Comparison of ENCODE assay signal across 8 cellular contexts in genomic region chr12:57460457-57461325, GRCh38. TPM values are rescaled to one million over a fixed set of nuclear protein-coding genes. Genes with fewer than 3 reads are reported as not detected.
DNase-seq lines count a peak whose midpoint lies in the region; ATAC-seq and TF ChIP-seq lines count a peak whose summit lies in the region.

No MANE protein-coding gene starts in this region.

- no peaks in the 10 kb centered on the region for H3K9me3 ChIP-seq in hepatocyte (ENCODE audit: low read depth)

- no peaks in the 10 kb centered on the region for H3K36me3 ChIP-seq in hepatocyte (replicated peaks; ENCODE audit: insufficient read depth, low read depth)

- H3K27ac Mint-ChIP-seq in T-cell = peak overlapping the region; percentile 4 to 9

- H3K4me2 ChIP-seq in hepatocyte = peak overlapping the region; percentile 86

- no peaks in the 10 kb centered on the region for H3K79me2 ChIP-seq in hepatocyte

- H3K4me3 ChIP-seq in hepatocyte = peak overlapping the region; percentile 41

- WGBS in hepatocyte (ENCODE audit: low lambda C conversion rate, missing lambda C conversion rate) = under 1% methylated on average over 25 of the region's 27 CpGs

- peak overlapping the region; percentile 81 to 88 (median 88) for H3K4me3 Mint-ChIP-seq in T-cell

- peaks cover 10% of the 10 kb centered on the region for H3K4me1 ChIP-seq in hepatocyte (ENCODE audit: insufficient read depth)

- DNase-seq in DMS 273 (lab: John Stamatoyannopoulos, UW; ENCODE audit: unreplicated experiment) (peak; percentile 58), DMS 273 treated with DMSO at 0.1 percent for 48 hours (lab: John Stamatoyannopoulos, UW) (no peak), T-cell (peak in 1 of 34 experiments; percentile 32), hepatocyte (ENCODE audit: low spot score) (peak; percentile 70), SIG-M5 (lab: John Stamatoyannopoulos, UW) (no peak), A172 (ENCODE audit: low spot score) (no peak), UCSD-AML1 (lab: John Stamatoyannopoulos, UW; ENCODE audit: unreplicated experiment) (no peak)
- peak; percentile 39 for DNase-seq in stimulated activated CD8-positive, alpha-beta memory T cell treated with anti-CD3 and anti-CD28 coated beads, Interleukin-4, amount 100 ng/mL, for 48 hours

- no peaks in the 10 kb centered on the region for H3K9me3 Mint-ChIP-seq in T-cell

- peak overlapping the region; percentile 90 for H3K27ac ChIP-seq in hepatocyte

- H4K20me1 ChIP-seq in hepatocyte (ENCODE audit: insufficient read depth, poor library complexity, severe bottlenecking) = no peaks in the 10 kb centered on the region

- H2AFZ ChIP-seq in hepatocyte = no peak overlapping the region

- TF ChIP-seq CTCF in hepatocyte (IDR thresholded peaks at IDR 0.05; ENCODE audit: poor library complexity) = no peak

- peaks cover 37 to 59% (median 52%) of the 10 kb centered on the region in 3 donors for H3K4me1 Mint-ChIP-seq in T-cell

- POLR2A ChIA-PET in T-cell (lab: Charles Lee) = interaction anchor here in 1 of 2 donors (0.6 kb wide), 1 partner anchor 237 kb away, joined by 3 read pairs; no protein-coding TSS in a partner anchor

- CTCF ChIA-PET in T-cell (lab: Charles Lee) = interaction anchor here (0.7 to 5.8 kb wide), 4 partner anchors 14 to 24 kb away, joined by 3 to 53 read pairs (median 3); no protein-coding TSS in a partner anchor

- no peak for ATAC-seq in T-cell (replicated peaks in 1 of 4)

- no peaks in the 10 kb centered on the region for H3K27me3 ChIP-seq in hepatocyte

- no peaks in the 10 kb centered on the region for H3K9me2 ChIP-seq in hepatocyte (replicated peaks; ENCODE audit: insufficient read depth)

- H3K36me3 Mint-ChIP-seq in T-cell = no peaks in the 10 kb centered on the region

- H3K27me3 Mint-ChIP-seq in T-cell = peaks cover 0 to 18% of the 10 kb centered on the region in 2 donors

RNA-seq across cellular contexts. Expression of gene GLI1, which starts 1.1 kb away (rescaled TPM):
- 1 to 10 TPM in 2 of 5 donors, under 1 TPM in 3; 0.53 to 1.6 (median 0.82) TPM for total RNA-seq in T-cell
- 5.9 and 7.6 TPM in 2 replicates for total RNA-seq in hepatocyte
- polyA plus RNA-seq in hepatocyte = 5.1 and 6.0 TPM in 2 replicates
- 0.19 and 4.1 TPM in 2 replicates for total RNA-seq in A172 (2014; rRNA removed; shearing (Covaris generic))

RNA-seq across cellular contexts. Expression of gene INHBE, which starts 5.6 kb away (rescaled TPM):
- under 1 TPM in 3 of 5 donors, not detected in 2; 0.09 to 0.13 (median 0.12) TPM for total RNA-seq in T-cell
- 44.2 and 45.9 TPM in 2 replicates for total RNA-seq in hepatocyte
- polyA plus RNA-seq in hepatocyte = 6.1 and 15.1 TPM in 2 replicates
- 0.14 and 0.17 TPM in 2 replicates for total RNA-seq in A172 (2014; rRNA removed; shearing (Covaris generic))

RNA-seq across cellular contexts. Expression of gene ARHGAP9, which starts 19.0 kb away (rescaled TPM):
- total RNA-seq in T-cell = 100 to 1,000 TPM; 198 to 413 (median 243) TPM
- total RNA-seq in hepatocyte = 0.44 and 2.0 TPM in 2 replicates
- polyA plus RNA-seq in hepatocyte = 2.2 and 3.6 TPM in 2 replicates
- 0.43 and 0.79 TPM in 2 replicates for total RNA-seq in A172 (2014; rRNA removed; shearing (Covaris generic))

RNA-seq across cellular contexts. Expression of gene INHBC, which starts 26.1 kb away (rescaled TPM):
- total RNA-seq in T-cell (under 1 TPM in 3 of 5 donors, not detected in 2; 0.13 to 0.23 (median 0.18) TPM), hepatocyte (1.3 and 1.8 TPM in 2 replicates)
- polyA plus RNA-seq in hepatocyte = 1.5 and 3.4 TPM in 2 replicates
- not detected in 2 replicates for total RNA-seq in A172 (2014; rRNA removed; shearing (Covaris generic))

RNA-seq across cellular contexts. Expression of gene MARS1, which starts 27.2 kb away (rescaled TPM):
- 100 to 1,000 TPM; 167 to 350 (median 320) TPM for total RNA-seq in T-cell
- total RNA-seq in hepatocyte = 117 and 124 TPM in 2 replicates
- polyA plus RNA-seq in hepatocyte = 147 and 158 TPM in 2 replicates
- 86.0 and 319 TPM in 2 replicates for total RNA-seq in A172 (2014; rRNA removed; shearing (Covaris generic))

Comparison
In these comparisons a context has a peak if more than half of its experiments do, and no peak if none do; other contexts are left out.
1. DNase-seq: peak in DMS 273 (single experiment), hepatocyte (single experiment) and stimulated activated CD8-positive, alpha-beta memory T cell treated with anti-CD3 and anti-CD28 coated beads, Interleukin-4, amount 100 ng/mL, for 48 hours (single experiment); none in DMS 273 treated with DMSO at 0.1 percent for 48 hours (single experiment), SIG-M5 (single experiment), A172 (single experiment) and UCSD-AML1 (single experiment).
2. RNA of gene INHBE, which starts 5.6 kb away (total RNA-seq): 44.2 to 45.9 TPM in hepatocyte; 0.14 to 0.17 TPM in A172 and 0.09 to 0.13 TPM in T-cell; every median in the first group is over 10 times any median in the second.
3. RNA of gene ARHGAP9, which starts 19.0 kb away (total RNA-seq): 198 to 413 TPM in T-cell; 0.44 to 2.0 TPM in hepatocyte and 0.43 to 0.79 TPM in A172; every median in the first group is over 10 times any median in the second.